In the genomic region with DNA sequence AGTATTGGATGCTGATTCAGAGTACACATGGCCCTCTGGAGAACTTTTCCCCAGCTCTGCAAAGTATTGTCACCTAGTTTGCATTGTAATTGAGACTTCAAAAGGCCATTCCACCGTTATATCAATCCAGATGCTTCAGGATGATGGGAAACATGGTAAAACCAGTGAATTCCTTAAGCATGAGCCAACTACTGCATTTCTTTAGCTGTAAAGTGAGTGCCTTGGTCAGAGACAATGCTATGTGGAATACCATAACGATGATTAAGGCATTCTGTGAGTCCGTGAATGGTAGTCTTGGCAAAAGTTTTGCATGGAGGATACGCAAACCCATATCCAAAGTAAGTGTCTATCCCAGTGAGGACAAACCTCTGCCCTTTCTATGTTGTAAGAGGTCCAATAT, we compare ENCODE assay signal across 25 cellular contexts.
DNase-seq lines count a peak whose midpoint lies in the region; ATAC-seq, FAIRE-seq and TF ChIP-seq lines count a peak whose summit lies in the region.
"Had no signal": no experiment of that assay in that cellular context is flagged by ENCODE, and none has a peak within 500 bp of the region (broad histone marks: within the 10 kb centered on the region; RNA-seq: fewer than 3 reads in every experiment).

No MANE protein-coding gene starts in this region.

- no peak overlapping the region for H3K27ac Mint-ChIP-seq in astrocyte (ENCODE audit: unreplicated experiment)
- H3K27ac Mint-ChIP-seq in stimulated activated naive B cell treated with anti-CD40 and anti-IgM and Interleukin-4, amounts not matched to agents 10 μg/mL and 1 μg/mL and 100 μg/mL, for 72 hours: no peak overlapping the region
- H3K27ac Mint-ChIP-seq: CD4-positive, alpha-beta T cell; CD8-positive, alpha-beta memory T cell had no signal

- H3K36me3 Mint-ChIP-seq in astrocyte (ENCODE audit: low read depth, unreplicated experiment): no peaks in the 10 kb centered on the region
- H3K36me3 Mint-ChIP-seq in stimulated activated naive B cell treated with anti-CD40 and anti-IgM and Interleukin-4, amounts not matched to agents 10 μg/mL and 1 μg/mL and 100 μg/mL, for 72 hours: no peaks in the 10 kb centered on the region
- H3K36me3 Mint-ChIP-seq: CD14-positive monocyte; CD8-positive, alpha-beta memory T cell had no signal

- no peak overlapping the region for H3K4me3 ChIP-seq in A549
- H3K4me3 ChIP-seq in astrocyte (ENCODE audit: insufficient read depth, low read depth, low read length): no peak overlapping the region
- no peak overlapping the region for H3K4me3 ChIP-seq in brain microvascular endothelial cell (ENCODE audit: low read depth, low read length)
- H3K4me3 ChIP-seq in lower lobe of right lung: no peak overlapping the region
- H3K4me3 ChIP-seq: BLaER1 treated with 17β-estradiol and CSF1 and Interleukin-3, amounts not matched to agents 10 nM and 100 nM; GM12878; GM23248 had no signal

- no peak overlapping the region for H2AFZ ChIP-seq in astrocyte (ENCODE audit: low read depth, low read length)
- H2AFZ ChIP-seq: GM23248 had no signal

- H4K20me1 ChIP-seq in astrocyte (ENCODE audit: insufficient read depth, low read length): no peaks in the 10 kb centered on the region
- H4K20me1 ChIP-seq: BLaER1 treated with 17β-estradiol and CSF1 and Interleukin-3, amounts not matched to agents 10 nM and 100 nM had no signal

- no peaks in the 10 kb centered on the region for H3K79me2 ChIP-seq in astrocyte (ENCODE audit: insufficient read depth, low read length)

- intact Hi-C loops in lower lobe of right lung (cut with DNase I): no loop called here

- H3K9me3 Mint-ChIP-seq in astrocyte (ENCODE audit: unreplicated experiment): no peaks in the 10 kb centered on the region
- peaks cover 2 to 5% of the 10 kb centered on the region in 2 donors for H3K9me3 Mint-ChIP-seq in stimulated activated naive B cell treated with anti-CD40 and anti-IgM and Interleukin-4, amounts not matched to agents 10 μg/mL and 1 μg/mL and 100 μg/mL, for 72 hours
- H3K9me3 Mint-ChIP-seq: CD4-positive, alpha-beta T cell; CD8-positive, alpha-beta memory T cell had no signal

- H3K4me1 ChIP-seq in A549: no peaks in the 10 kb centered on the region
- H3K4me1 ChIP-seq in astrocyte (ENCODE audit: insufficient read depth, low read length): no peaks in the 10 kb centered on the region
- H3K4me1 ChIP-seq in lower lobe of right lung: no peaks in the 10 kb centered on the region
- H3K4me1 ChIP-seq: BE2C; BLaER1 treated with 17β-estradiol and CSF1 and Interleukin-3, amounts not matched to agents 10 nM and 100 nM had no signal

- FAIRE-seq in A549 (lab: Jason Lieb, UNC): peak; percentile 73
- FAIRE-seq in astrocyte (lab: Jason Lieb, UNC): no peak
- FAIRE-seq: A204.1, D721Med, GM12878, H1 had no signal

- H3K36me3 ChIP-seq in astrocyte (ENCODE audit: insufficient read depth, low read length) (no peaks in the 10 kb centered on the region), brain microvascular endothelial cell (replicated peaks) (no peaks in the 10 kb centered on the region), lower lobe of right lung (no peaks in the 10 kb centered on the region)
- H3K36me3 ChIP-seq: BE2C; BLaER1 treated with 17β-estradiol and CSF1 and Interleukin-3, amounts not matched to agents 10 nM and 100 nM had no signal

- WGBS in A549 (ENCODE audit: missing lambda C conversion rate): 11% methylated on average over 4 of the region's 4 CpGs

- H3K4me2 ChIP-seq in A549 (no peak overlapping the region), astrocyte (ENCODE audit: low read length) (peak overlapping the region; percentile 46)
- H3K4me2 ChIP-seq: BLaER1 treated with 17β-estradiol and CSF1 and Interleukin-3, amounts not matched to agents 10 nM and 100 nM had no signal

- in situ Hi-C loops in brain microvascular endothelial cell (cut with HindIII; ENCODE audit: low pct_ligation_motif_present, low sequenced_read_pairs): no loop called here

- no peak for TF ChIP-seq POLR2A in A549 (IDR thresholded peaks at IDR 0.05; ENCODE audit: low read length)

- no peak overlapping the region for H3K4me3 Mint-ChIP-seq in astrocyte (ENCODE audit: unreplicated experiment)
- H3K4me3 Mint-ChIP-seq in stimulated activated naive B cell treated with anti-CD40 and anti-IgM and Interleukin-4, amounts not matched to agents 10 μg/mL and 1 μg/mL and 100 μg/mL, for 72 hours: no peak overlapping the region
- H3K4me3 Mint-ChIP-seq: CD14-positive monocyte; CD4-positive, alpha-beta T cell; CD8-positive, alpha-beta memory T cell had no signal

- no peak for DNase-seq in A549 (ENCODE audit: low read depth in 1 of 2, low spot score in 1 of 2)
- peak; percentile 1 for DNase-seq in astrocyte (ENCODE audit: low read depth)
- peak; percentile 5 for DNase-seq in brain microvascular endothelial cell
- DNase-seq in stimulated activated naive B cell treated with anti-CD40 and anti-IgM and Interleukin-4, amounts not matched to agents 10 μg/mL and 1 μg/mL and 100 μg/mL, for 72 hours: no peak
- no peak for DNase-seq in lower lobe of right lung
- DNase-seq: ACHN; AML-193; BE2C; CD4-positive, alpha-beta T cell; CD8-positive, alpha-beta memory T cell; DMS 273 treated with DMSO at 0.1 percent for 48 hours; DMS79; EL; GDM1; GM23248; H7; HCEC 1CT had no signal

- no peaks in the 10 kb centered on the region for H3K27me3 Mint-ChIP-seq in astrocyte (ENCODE audit: low read depth, unreplicated experiment)
- no peaks in the 10 kb centered on the region for H3K27me3 Mint-ChIP-seq in stimulated activated naive B cell treated with anti-CD40 and anti-IgM and Interleukin-4, amounts not matched to agents 10 μg/mL and 1 μg/mL and 100 μg/mL, for 72 hours
- H3K27me3 Mint-ChIP-seq: CD4-positive, alpha-beta T cell; CD8-positive, alpha-beta memory T cell had no signal

- H3K9me3 ChIP-seq in A549 (no peaks in the 10 kb centered on the region), astrocyte (ENCODE audit: insufficient read depth, low read depth, low read length) (no peaks in the 10 kb centered on the region), lower lobe of right lung (no peaks in the 10 kb centered on the region)
- H3K9me3 ChIP-seq: BE2C; BLaER1 treated with 17β-estradiol and CSF1 and Interleukin-3, amounts not matched to agents 10 nM and 100 nM had no signal

- TF ChIP-seq RAD21 in A549 (conservative IDR thresholded peaks at IDR 0.05 in 1 of 2, IDR thresholded peaks at IDR 0.05 in 1 of 2): no peak

- TF ChIP-seq CTCF in A549 (IDR thresholded peaks at IDR 0.05): no peak
- TF ChIP-seq CTCF in astrocyte (IDR thresholded peaks at IDR 0.05; ENCODE audit: insufficient read depth, low read depth, low read length): no peak
- TF ChIP-seq CTCF in brain microvascular endothelial cell (IDR thresholded peaks at IDR 0.05; ENCODE audit: low read depth, low read length, missing control alignments): no peak
- no peak for TF ChIP-seq CTCF in lower lobe of right lung (IDR thresholded peaks at IDR 0.05)

- no peak overlapping the region for H3K9ac ChIP-seq in astrocyte (ENCODE audit: low read length)
- H3K9ac ChIP-seq: BLaER1 treated with 17β-estradiol and CSF1 and Interleukin-3, amounts not matched to agents 10 nM and 100 nM; GM23248 had no signal

- ATAC-seq in A549 (no peak), GM18517 (IDR thresholded peaks at IDR 0.05; ENCODE audit: unreplicated experiment) (no peak), lower lobe of right lung (no peak)
- ATAC-seq in stimulated activated naive B cell treated with anti-CD40 and anti-IgM and Interleukin-4, amounts not matched to agents 10 μg/mL and 1 μg/mL and 100 μg/mL, for 72 hours (replicated peaks): no peak
- ATAC-seq: GM12878 had no signal

- TF ChIP-seq EP300 in A549 (IDR thresholded peaks at IDR 0.05): no peak

- POLR2A ChIA-PET in A549 (lab: Yijun Ruan, JAX): no interaction called here

- peaks cover 3% of the 10 kb centered on the region for H3K4me1 Mint-ChIP-seq in astrocyte (ENCODE audit: low read depth, unreplicated experiment)
- no peaks in the 10 kb centered on the region for H3K4me1 Mint-ChIP-seq in stimulated activated naive B cell treated with anti-CD40 and anti-IgM and Interleukin-4, amounts not matched to agents 10 μg/mL and 1 μg/mL and 100 μg/mL, for 72 hours
- H3K4me1 Mint-ChIP-seq: CD14-positive monocyte; CD8-positive, alpha-beta memory T cell had no signal

- H3K27ac ChIP-seq in A549 (no peak overlapping the region), astrocyte (ENCODE audit: low read depth, low read length) (no peak overlapping the region), brain microvascular endothelial cell (no peak overlapping the region), lower lobe of right lung (no peak overlapping the region)
- H3K27ac ChIP-seq: 22Rv1; BLaER1 treated with 17β-estradiol and CSF1 and Interleukin-3, amounts not matched to agents 10 nM and 100 nM; GM23248 had no signal

- CTCF ChIA-PET in A549 (lab: Yijun Ruan, JAX): no interaction called here

- H3K27me3 ChIP-seq in astrocyte (ENCODE audit: insufficient read depth, low read length) (no peaks in the 10 kb centered on the region), brain microvascular endothelial cell (replicated peaks) (no peaks in the 10 kb centered on the region), lower lobe of right lung (ENCODE audit: low read depth) (no peaks in the 10 kb centered on the region)
- H3K27me3 ChIP-seq: BE2C had no signal

TF ChIP-seq in A549, 52 proteins besides CTCF, POLR2A, EP300 and RAD21:
- TF ChIP-seq HOXA7 (CRISPR knock-in tag; IDR thresholded peaks at IDR 0.05) (no peak), CBX2 (IDR thresholded peaks at IDR 0.05; ENCODE audit: borderline replicate concordance, low read depth) (no peak), NFE2L2 (conservative IDR thresholded peaks at IDR 0.05; ENCODE audit: low read length) (no peak), HDAC2 (IDR thresholded peaks at IDR 0.05) (no peak), RARB (CRISPR knock-in tag; IDR thresholded peaks at IDR 0.05) (no peak)
- TF ChIP-seq, protein P1, sequence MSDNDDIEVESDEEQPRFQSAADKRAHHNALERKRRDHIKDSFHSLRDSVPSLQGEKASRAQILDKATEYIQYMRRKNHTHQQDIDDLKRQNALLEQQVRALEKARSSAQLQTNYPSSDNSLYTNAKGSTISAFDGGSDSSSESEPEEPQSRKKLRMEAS (IDR thresholded peaks at IDR 0.05): no peak

Comparison
In these comparisons a context has a peak if more than half of its experiments do, and no peak if none do; other contexts are left out.
1. DNase-seq: peak in astrocyte (single experiment) and brain microvascular endothelial cell (single experiment); none in A549 (0 of 2), stimulated activated naive B cell treated with anti-CD40 and anti-IgM and Interleukin-4, amounts not matched to agents 10 μg/mL and 1 μg/mL and 100 μg/mL, for 72 hours (single experiment) and lower lobe of right lung (single experiment).